ENCODE assay signal across 7 cellular contexts in genomic region chr3:112597945-112598344, GRCh38. TPM values are rescaled to one million over a fixed set of nuclear protein-coding genes. Genes with fewer than 3 reads are reported as not detected.
"Had no signal": no experiment of that assay in that cellular context is flagged by ENCODE, and none has a peak within 500 bp of the region (broad histone marks: within the 10 kb centered on the region; RNA-seq: fewer than 3 reads in every experiment).

No MANE protein-coding gene starts in this region.

- DNase-seq: IMR-90, KBM-7, KG1 had no signal

- H3K27ac Mint-ChIP-seq: IgD-negative memory B cell had no signal

- H3K27ac ChIP-seq: HL-60 had no signal

- H3K4me3 Mint-ChIP-seq: IgD-negative memory B cell had no signal

- H3K27me3 Mint-ChIP-seq: IgD-negative memory B cell had no signal

- H3K4me3 ChIP-seq: K562 had no signal

RNA-seq across cellular contexts. Expression of gene CCDC80, which starts 43.0 kb away (rescaled TPM):
- total RNA-seq: HepG2 had no signal
- polyA plus RNA-seq: HepG2 had no signal
